ENCODE assay signal across 25 cellular contexts in genomic region chr15:66215811-66216210, GRCh38. TPM values are rescaled to one million over a fixed set of nuclear protein-coding genes. Genes with fewer than 3 reads are reported as not detected.
A peak's percentile ranks its signal among the peaks of the same experiment; 100 is the strongest.
DNase-seq lines count a peak whose midpoint lies in the region; ATAC-seq lines count a peak whose summit lies in the region.
"Had no signal": no experiment of that assay in that cellular context is flagged by ENCODE, and none has a peak within 500 bp of the region (broad histone marks: within the 10 kb centered on the region; RNA-seq: fewer than 3 reads in every experiment).

No MANE protein-coding gene starts in this region.

- intact Hi-C loops in posterior vena cava (cut with DNase I) = no loop called here

- ATAC-seq in GM18909 (IDR thresholded peaks at IDR 0.05; ENCODE audit: poor library complexity, unreplicated experiment) = no peak
- ATAC-seq: A549; CD8-positive, alpha-beta T cell had no signal

- DNase-seq in posterior vena cava (ENCODE audit: low spot score) (peak; percentile 13), putamen (ENCODE audit: low spot score) (peak; percentile 21), NAMALWA (ENCODE audit: low spot score) (no peak)
- DNase-seq: 8988T; ACHN; AML-193; BE2C; C1 segment of cervical spinal cord; Caco-2; Calu3; CD4-positive, alpha-beta memory T cell; CD4-positive, alpha-beta T cell; CD4-positive, CD25-positive, alpha-beta regulatory T cell; CD8-positive, alpha-beta memory T cell; CD8-positive, alpha-beta T cell; COR-L47; DMS 273 treated with DMSO at 0.1 percent for 48 hours; DMS153; DMS53; DMS79; DMS79 treated with DMSO at 0.1 percent for 48 hours; DND-41; EL had no signal

RNA-seq across cellular contexts. Expression of gene MEGF11, which starts 37.7 kb away (rescaled TPM):
- total RNA-seq in posterior vena cava = under 1 TPM in 1 of 2 donors, not detected in 1; 0.05 TPM
- total RNA-seq: CD4-positive, alpha-beta memory T cell; CD4-positive, alpha-beta T cell; CD4-positive, CD25-positive, alpha-beta regulatory T cell; CD8-positive, alpha-beta memory T cell; CD8-positive, alpha-beta T cell had no signal
